ENCODE assay signal across 18 cellular contexts in genomic region chr11:119726150-119726553, GRCh38. TPM values are rescaled to one million over a fixed set of nuclear protein-coding genes. Genes with fewer than 3 reads are reported as not detected.
DNase-seq lines count a peak whose midpoint lies in the region; ATAC-seq and TF ChIP-seq lines count a peak whose summit lies in the region.
"Had no signal": no experiment of that assay in that cellular context is flagged by ENCODE, and none has a peak within 500 bp of the region (broad histone marks: within the 10 kb centered on the region; RNA-seq: fewer than 3 reads in every experiment).

No MANE protein-coding gene starts in this region.

- H3K9me3 ChIP-seq in PC-9 (ENCODE audit: insufficient read depth, low read depth) = no peaks in the 10 kb centered on the region
- H3K9me3 ChIP-seq: gastrocnemius medialis, prostate gland, SJSA1 had no signal

- H3K4me1 Mint-ChIP-seq in GM23338 (peaks cover 64% of the 10 kb centered on the region), neural crest cell (peaks cover 61% of the 10 kb centered on the region)

- POLR2A ChIA-PET in PC-9 (lab: Charles Lee; ENCODE audit: unreplicated experiment) = no interaction called here

- peaks cover 57% of the 10 kb centered on the region for H3K4me1 ChIP-seq in GM23338 (ENCODE audit: insufficient read depth)
- H3K4me1 ChIP-seq in PC-9 (replicated peaks; ENCODE audit: insufficient read depth) = peaks cover 34% of the 10 kb centered on the region

- H3K27ac Mint-ChIP-seq in GM23338 (peak overlapping the region; percentile 81), neural crest cell (ENCODE audit: unreplicated experiment) (no peak overlapping the region)

- TF ChIP-seq CTCF in GM23338 (conservative IDR thresholded peaks at IDR 0.05; ENCODE audit: low read depth in 2 of 2) (no peak), PC-9 (conservative IDR thresholded peaks at IDR 0.05) (no peak), epithelial cell of esophagus (IDR thresholded peaks at IDR 0.05; ENCODE audit: insufficient read depth, low read depth, low read length, missing control alignments) (no peak), neural crest cell (conservative IDR thresholded peaks at IDR 0.05) (no peak)

- H3K36me3 ChIP-seq in GM23338 (ENCODE audit: insufficient read depth) (no peaks in the 10 kb centered on the region), PC-9 (ENCODE audit: low read depth) (no peaks in the 10 kb centered on the region)
- H3K36me3 ChIP-seq: gastrocnemius medialis, prostate gland, SJSA1 had no signal

- BruUV-seq in PC-9 (replicated peaks; lab: Mats Ljungman, UMichigan) = no TSS peak

- ATAC-seq in GM23338 (peak; percentile 2), GM21825 (IDR thresholded peaks at IDR 0.05; ENCODE audit: unreplicated experiment) (no peak)
- ATAC-seq: gastrocnemius medialis, left lobe of liver had no signal

- DNase-seq in GM23338 (ENCODE audit: low spot score) = no peak
- no peak for DNase-seq in PC-9
- DNase-seq in epithelial cell of esophagus (ENCODE audit: low read depth) = no peak
- no peak for DNase-seq in neural crest cell (ENCODE audit: low read depth, low spot score)
- DNase-seq in NOMO-1 (lab: John Stamatoyannopoulos, UW; ENCODE audit: unreplicated experiment in 2 of 2) = no peak
- no peak for DNase-seq in SHP77 treated with DMSO at 0.1 percent for 48 hours (lab: John Stamatoyannopoulos, UW)
- DNase-seq in activated T-cell treated with anti-CD3 and anti-CD28 coated beads for 4 hours = no peak
- DNase-seq: activated CD4-positive, alpha-beta T cell treated with anti-CD3 and anti-CD28 coated beads for 4 hours; activated gamma-delta T cell treated with Interleukin-2 at 50 U/mL for 16 hours; gastrocnemius medialis; NCI-H446 treated with DMSO at 0.1 percent for 48 hours; stimulated activated CD4-positive, alpha-beta T cell treated with anti-CD3 and anti-CD28 coated beads, Interleukin-1b, Interleukin-23, amount 100 ng/mL, for 48 hours; stimulated activated naive CD4-positive, alpha-beta T cell treated with Interleukin-2 at 50 U/mL for 16 hours had no signal

- peak overlapping the region; percentile 98 for H3K4me3 Mint-ChIP-seq in GM23338
- H3K4me3 Mint-ChIP-seq in neural crest cell = peak overlapping the region; percentile 95

- intact Hi-C loops in PC-9 (cut with micrococcal nuclease; ENCODE audit: unreplicated experiment) = loop anchor here (5.0 kb wide), 1 partner anchor 44 kb away; no protein-coding TSS in a partner anchor

- no peaks in the 10 kb centered on the region for H3K9me3 Mint-ChIP-seq in GM23338
- no peaks in the 10 kb centered on the region for H3K9me3 Mint-ChIP-seq in neural crest cell
- H3K9me3 Mint-ChIP-seq: central memory CD8-positive, alpha-beta T cell had no signal

- H3K79me2 ChIP-seq in GM23338 (replicated peaks; ENCODE audit: insufficient read depth) = peaks cover 69% of the 10 kb centered on the region
- H3K79me2 ChIP-seq in PC-9 (ENCODE audit: low read depth) = peaks cover 42% of the 10 kb centered on the region

- H3K36me3 Mint-ChIP-seq in GM23338 (ENCODE audit: low read depth) = peaks cover 20% of the 10 kb centered on the region
- H3K36me3 Mint-ChIP-seq in neural crest cell (ENCODE audit: low read depth) = no peaks in the 10 kb centered on the region

- H3K9me2 ChIP-seq in GM23338 (ENCODE audit: insufficient read depth) (no peaks in the 10 kb centered on the region), PC-9 (ENCODE audit: insufficient read depth) (no peaks in the 10 kb centered on the region)

- H2AFZ ChIP-seq in GM23338 (no peak overlapping the region), PC-9 (no peak overlapping the region)

- 0 out of 2 replicates have a peak, but pooled peaks cover 4% of the 10 kb centered on the region for H3F3A ChIP-seq in GM23338 (replicated peaks; ENCODE audit: low read depth)
- H3F3A ChIP-seq in PC-9 (ENCODE audit: insufficient read depth, low read depth) = no peaks in the 10 kb centered on the region

- CTCF ChIA-PET in PC-9 (lab: Charles Lee) = no interaction called here

- H3K4me3 ChIP-seq in GM23338 = peak overlapping the region; percentile 96
- H3K4me3 ChIP-seq in PC-9 = no peak overlapping the region
- H3K4me3 ChIP-seq in epithelial cell of esophagus (ENCODE audit: low read length) = peak overlapping the region; percentile 99
- H3K4me3 ChIP-seq: SJSA1 had no signal

- H3K27ac ChIP-seq in GM23338 (ENCODE audit: low read depth) = peak overlapping the region; percentile 52
- H3K27ac ChIP-seq in PC-9 = no peak overlapping the region
- H3K27ac ChIP-seq: gastrocnemius medialis, SJSA1 had no signal

- peak overlapping the region; percentile 94 for H3K4me2 ChIP-seq in GM23338
- H3K4me2 ChIP-seq in PC-9 = peak overlapping the region; percentile 95

- H3K27me3 ChIP-seq in GM23338 (ENCODE audit: insufficient read depth) (no peaks in the 10 kb centered on the region), PC-9 (ENCODE audit: insufficient read depth, low read depth) (no peaks in the 10 kb centered on the region)
- H3K27me3 ChIP-seq: SJSA1 had no signal

- H3K27me3 Mint-ChIP-seq in GM23338 (ENCODE audit: insufficient read depth, low read depth, poor library complexity) (peaks cover 17% of the 10 kb centered on the region), neural crest cell (ENCODE audit: low read depth) (peaks cover 13% of the 10 kb centered on the region)

- H4K20me1 ChIP-seq in GM23338 (replicated peaks; ENCODE audit: insufficient read depth) (peaks cover 35% of the 10 kb centered on the region), PC-9 (ENCODE audit: insufficient read depth) (peaks cover 6% of the 10 kb centered on the region)

TF ChIP-seq in GM23338, 12 proteins besides CTCF, POLR2A, EP300 and RAD21 (continues in another document):
- TF ChIP-seq NANOG (IDR thresholded peaks at IDR 0.05; ENCODE audit: borderline replicate concordance) (no peak), EZH2 (IDR thresholded peaks at IDR 0.05; ENCODE audit: low read depth, unreplicated experiment) (no peak), JUNB (IDR thresholded peaks at IDR 0.05; ENCODE audit: unreplicated experiment) (no peak), STAT1 (IDR thresholded peaks at IDR 0.05; ENCODE audit: unreplicated experiment) (no peak), CREB1 (CRISPR knock-in tag; IDR thresholded peaks at IDR 0.05; ENCODE audit: low read depth) (no peak), ZNF114 (CRISPR knock-in tag; IDR thresholded peaks at IDR 0.05) (no peak), ETS1 (IDR thresholded peaks at IDR 0.05) (no peak)

RNA-seq across cellular contexts. Expression of gene NECTIN1, which starts 2.8 kb away (rescaled TPM):
- total RNA-seq in GM23338 (2014; rRNA removed; shearing (Covaris generic)) = 48.4 and 56.3 TPM in 2 replicates
- 18.7 and 19.9 TPM in 2 replicates for polyA plus RNA-seq in GM23338 (2016; fragmentation: Nextera tagmentation; extraction: Ambion mirVana)
- 17.6 and 21.5 TPM in 2 replicates for total RNA-seq in PC-9 (2021)
- 44.6 and 49.2 TPM in 2 replicates for total RNA-seq in neural crest cell
